13 cellular contexts compared by ENCODE assay signal in genomic region chr12:52287816-52288785, GRCh38. TPM values are rescaled to one million over a fixed set of nuclear protein-coding genes. Genes with fewer than 3 reads are reported as not detected.
DNase-seq lines count a peak whose midpoint lies in the region; ATAC-seq lines count a peak whose summit lies in the region.
"Not testable (repeated sequence)": the region's sequence is repeated elsewhere in the genome, so short reads cannot be mapped to it uniquely, and the experiment has no call there.
"Had no signal": no experiment of that assay in that cellular context is flagged by ENCODE, and none has a peak within 500 bp of the region (broad histone marks: within the 10 kb centered on the region; RNA-seq: fewer than 3 reads in every experiment).

No MANE protein-coding gene starts in this region.

- peak; percentile 86 for ATAC-seq in GM18909 (IDR thresholded peaks at IDR 0.05; ENCODE audit: poor library complexity, unreplicated experiment)
- ATAC-seq in GM21515 (IDR thresholded peaks at IDR 0.05; ENCODE audit: unreplicated experiment): peak; percentile 72
- ATAC-seq in HG02885 (IDR thresholded peaks at IDR 0.05; ENCODE audit: poor library complexity, unreplicated experiment): peak; percentile 96
- peak; percentile 62 for ATAC-seq in effector memory CD8-positive, alpha-beta T cell (replicated peaks)
- peak; percentile 59 to 75 for ATAC-seq in stimulated activated naive B cell treated with anti-CD40 and anti-IgM and Interleukin-4, amounts not matched to agents 10 μg/mL and 1 μg/mL and 100 μg/mL, for 72 hours (replicated peaks)

- H3K9me3 Mint-ChIP-seq in activated CD4-positive, alpha-beta T cell treated with anti-CD3 and anti-CD28 coated beads, Interleukin-2, amount 10 ng/mL, durations not matched to agents 7 days and 5 days; effector memory CD8-positive, alpha-beta T cell; stimulated activated naive B cell treated with anti-CD40 and anti-IgM and Interleukin-4, amounts not matched to agents 10 μg/mL and 1 μg/mL and 100 μg/mL, for 72 hours: not testable (repeated sequence)

- not testable (repeated sequence) for H3K36me3 Mint-ChIP-seq in activated CD4-positive, alpha-beta T cell treated with anti-CD3 and anti-CD28 coated beads, Interleukin-2, amount 10 ng/mL, durations not matched to agents 7 days and 5 days (ENCODE audit: low read depth); effector memory CD8-positive, alpha-beta T cell (ENCODE audit: insufficient read depth); stimulated activated naive B cell treated with anti-CD40 and anti-IgM and Interleukin-4, amounts not matched to agents 10 μg/mL and 1 μg/mL and 100 μg/mL, for 72 hours

- peak overlapping the region; percentile 36 for H3K27ac Mint-ChIP-seq in activated CD4-positive, alpha-beta T cell treated with anti-CD3 and anti-CD28 coated beads, Interleukin-2, amount 10 ng/mL, durations not matched to agents 7 days and 5 days
- peak overlapping the region; percentile 1 to 35 for H3K27ac Mint-ChIP-seq in effector memory CD8-positive, alpha-beta T cell
- peak overlapping the region; percentile 25 for H3K27ac Mint-ChIP-seq in stimulated activated naive B cell treated with anti-CD40 and anti-IgM and Interleukin-4, amounts not matched to agents 10 μg/mL and 1 μg/mL and 100 μg/mL, for 72 hours

- POLR2A ChIA-PET in activated CD4-positive, alpha-beta T cell treated with anti-CD3 and anti-CD28 coated beads, Interleukin-2, amount 10 ng/mL, durations not matched to agents 7 days and 5 days (lab: Charles Lee): not testable (repeated sequence)

- peaks cover 14% of the 10 kb centered on the region for H3K27me3 Mint-ChIP-seq in activated CD4-positive, alpha-beta T cell treated with anti-CD3 and anti-CD28 coated beads, Interleukin-2, amount 10 ng/mL, durations not matched to agents 7 days and 5 days
- peaks cover 1 to 42% of the 10 kb centered on the region in 2 donors for H3K27me3 Mint-ChIP-seq in effector memory CD8-positive, alpha-beta T cell
- H3K27me3 Mint-ChIP-seq in stimulated activated naive B cell treated with anti-CD40 and anti-IgM and Interleukin-4, amounts not matched to agents 10 μg/mL and 1 μg/mL and 100 μg/mL, for 72 hours: peaks cover 18 to 25% of the 10 kb centered on the region in 2 donors

- H3K4me1 Mint-ChIP-seq in activated CD4-positive, alpha-beta T cell treated with anti-CD3 and anti-CD28 coated beads, Interleukin-2, amount 10 ng/mL, durations not matched to agents 7 days and 5 days: peaks cover 11% of the 10 kb centered on the region
- peaks cover 12 to 13% of the 10 kb centered on the region in 2 donors for H3K4me1 Mint-ChIP-seq in effector memory CD8-positive, alpha-beta T cell (ENCODE audit: low read depth in 2 of 2)
- not testable (repeated sequence) for H3K4me1 Mint-ChIP-seq in stimulated activated naive B cell treated with anti-CD40 and anti-IgM and Interleukin-4, amounts not matched to agents 10 μg/mL and 1 μg/mL and 100 μg/mL, for 72 hours

- DNase-seq in ELR (ENCODE audit: low read depth) (peak; percentile 49), HT1080 (ENCODE audit: low read depth) (peak; percentile 91)
- not testable (repeated sequence) for DNase-seq in activated CD4-positive, alpha-beta T cell treated with anti-CD3 and anti-CD28 coated beads, Interleukin-2, amount 10 ng/mL, durations not matched to agents 7 days and 5 days; effector memory CD8-positive, alpha-beta T cell; stimulated activated naive B cell treated with anti-CD40 and anti-IgM and Interleukin-4, amounts not matched to agents 10 μg/mL and 1 μg/mL and 100 μg/mL, for 72 hours

- not testable (repeated sequence) for H3K4me3 Mint-ChIP-seq in activated CD4-positive, alpha-beta T cell treated with anti-CD3 and anti-CD28 coated beads, Interleukin-2, amount 10 ng/mL, durations not matched to agents 7 days and 5 days; stimulated activated naive B cell treated with anti-CD40 and anti-IgM and Interleukin-4, amounts not matched to agents 10 μg/mL and 1 μg/mL and 100 μg/mL, for 72 hours
- H3K4me3 Mint-ChIP-seq in effector memory CD8-positive, alpha-beta T cell: peak overlapping the region; percentile 8 to 16

- CTCF ChIA-PET in activated CD4-positive, alpha-beta T cell treated with anti-CD3 and anti-CD28 coated beads, Interleukin-2, amount 10 ng/mL, durations not matched to agents 7 days and 5 days (lab: Charles Lee): not testable (repeated sequence)

RNA-seq across cellular contexts. Expression of gene KRT81, which starts 3.2 kb away (rescaled TPM):
- 235 and 270 TPM in 2 replicates for total RNA-seq in HT1080 (2014; rRNA removed; shearing (Covaris generic))
- 1,347 and 1,639 TPM in 2 replicates for polyA plus RNA-seq in HT1080 (2015; cell fraction: cytosol; rRNA removed)
- polyA plus RNA-seq in HT1080 (2015; cell fraction: nucleus; rRNA removed): 1,086 and 1,142 TPM in 2 replicates
- total RNA-seq in activated CD4-positive, alpha-beta T cell treated with anti-CD3 and anti-CD28 coated beads, Interleukin-2, amount 10 ng/mL, durations not matched to agents 7 days and 5 days: not detected
- total RNA-seq: hepatocyte, left cardiac atrium, Peyer's patch had no signal
- polyA plus RNA-seq: hepatocyte, small intestine had no signal

RNA-seq across cellular contexts. Expression of gene KRT86, which starts 13.7 kb away (rescaled TPM):
- total RNA-seq in HT1080 (2014; rRNA removed; shearing (Covaris generic)): 1.2 TPM in 2 replicates
- polyA plus RNA-seq in HT1080 (2015; cell fraction: cytosol; rRNA removed): 24.4 and 31.1 TPM in 2 replicates
- polyA plus RNA-seq in HT1080 (2015; cell fraction: nucleus; rRNA removed): 18.0 and 21.5 TPM in 2 replicates
- total RNA-seq in activated CD4-positive, alpha-beta T cell treated with anti-CD3 and anti-CD28 coated beads, Interleukin-2, amount 10 ng/mL, durations not matched to agents 7 days and 5 days: not detected
- total RNA-seq: hepatocyte, left cardiac atrium, Peyer's patch had no signal

RNA-seq across cellular contexts. Expression of gene KRT83, which starts 33.1 kb away (rescaled TPM):
- 0.05 and 0.17 TPM in 2 replicates for total RNA-seq in HT1080 (2014; rRNA removed; shearing (Covaris generic))
- polyA plus RNA-seq in HT1080 (2015; cell fraction: cytosol; rRNA removed): 0.05 TPM in 1 of 2 replicates, not detected in the other
- polyA plus RNA-seq in HT1080 (2015; cell fraction: nucleus; rRNA removed): 0.06 and 0.08 TPM in 2 replicates
- total RNA-seq in activated CD4-positive, alpha-beta T cell treated with anti-CD3 and anti-CD28 coated beads, Interleukin-2, amount 10 ng/mL, durations not matched to agents 7 days and 5 days: not detected
- total RNA-seq: Calu3, hepatocyte, left cardiac atrium, Peyer's patch had no signal
- polyA plus RNA-seq: hepatocyte, small intestine had no signal

RNA-seq across cellular contexts. Expression of gene KRT7, which starts 55.1 kb away (rescaled TPM):
- total RNA-seq in HT1080 (2014; rRNA removed; shearing (Covaris generic)): 4.9 and 5.1 TPM in 2 replicates
- 29.7 and 34.4 TPM in 2 replicates for polyA plus RNA-seq in HT1080 (2015; cell fraction: cytosol; rRNA removed)
- polyA plus RNA-seq in HT1080 (2015; cell fraction: nucleus; rRNA removed): 10.8 and 15.8 TPM in 2 replicates
- total RNA-seq in activated CD4-positive, alpha-beta T cell treated with anti-CD3 and anti-CD28 coated beads, Interleukin-2, amount 10 ng/mL, durations not matched to agents 7 days and 5 days: 1 to 10 TPM; 2.2 to 2.5 TPM

Comparison
In these comparisons a context has a peak if more than half of its experiments do, and no peak if none do; other contexts are left out.
1. RNA of gene KRT81, which starts 3.2 kb away (total RNA-seq): 235 to 270 TPM in HT1080; not detected in activated CD4-positive, alpha-beta T cell treated with anti-CD3 and anti-CD28 coated beads, Interleukin-2, amount 10 ng/mL, durations not matched to agents 7 days and 5 days; every median in the first group is over 100 times any median in the second.
2. Peak in every context shown above with its lines, with median percentiles within 50 percentile points of each other: ATAC-seq and H3K27ac Mint-ChIP-seq.